Comparison of ENCODE assay signal across 24 cellular contexts in the genomic region with DNA sequence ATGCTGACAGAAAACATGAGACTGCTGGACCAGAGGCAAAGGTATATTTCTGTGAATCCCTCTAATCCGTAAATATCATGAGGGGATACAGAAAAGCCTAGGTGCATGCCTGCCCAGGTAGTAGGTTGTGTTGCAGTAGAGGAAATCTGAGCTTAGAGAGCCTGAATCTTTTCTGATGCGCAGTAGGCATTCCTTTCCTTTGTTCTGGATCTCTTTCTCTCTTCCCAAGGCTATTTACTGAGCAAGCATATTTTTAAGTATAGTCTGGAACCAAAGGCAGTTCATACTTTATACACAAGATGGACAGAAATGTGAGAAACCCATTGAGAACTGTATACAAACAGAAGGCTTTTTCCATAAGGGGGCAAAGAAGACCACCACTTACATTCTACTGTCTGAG.
"Had no signal": no experiment of that assay in that cellular context is flagged by ENCODE, and none has a peak within 500 bp of the region (broad histone marks: within the 10 kb centered on the region; RNA-seq: fewer than 3 reads in every experiment).

No MANE protein-coding gene starts in this region.

- H3K27ac Mint-ChIP-seq: activated CD4-positive, alpha-beta memory T cell treated with anti-CD3 and anti-CD28 coated beads, Interleukin-2, amount 10 ng/mL, durations not matched to agents 7 days and 5 days; activated CD4-positive, alpha-beta T cell treated with anti-CD3 and anti-CD28 coated beads, Interleukin-2, amount 10 ng/mL, durations not matched to agents 24 days and 14 days; activated naive CD4-positive, alpha-beta T cell treated with anti-CD3 and anti-CD28 coated beads, Interleukin-2, amount 10 ng/mL, durations not matched to agents 7 days and 5 days; activated naive CD8-positive, alpha-beta T cell treated with anti-CD3 and anti-CD28 coated beads, Interleukin-2, amount 50 U/mL, for 24 hours; activated T-cell treated with anti-CD3 and anti-CD28 coated beads, Interleukin-2, amount 50 U/mL, for 72 hours; endodermal cell; natural killer cell had no signal

- H3K4me3 Mint-ChIP-seq: activated CD4-positive, alpha-beta memory T cell treated with anti-CD3 and anti-CD28 coated beads, Interleukin-2, amount 10 ng/mL, durations not matched to agents 7 days and 5 days; activated CD4-positive, alpha-beta T cell treated with anti-CD3 and anti-CD28 coated beads, Interleukin-2, amount 10 ng/mL, durations not matched to agents 24 days and 14 days; activated naive CD4-positive, alpha-beta T cell treated with anti-CD3 and anti-CD28 coated beads, Interleukin-2, amount 10 ng/mL, durations not matched to agents 7 days and 5 days; activated naive CD8-positive, alpha-beta T cell treated with anti-CD3 and anti-CD28 coated beads, Interleukin-2, amount 50 U/mL, for 24 hours; activated T-cell treated with anti-CD3 and anti-CD28 coated beads, Interleukin-2, amount 50 U/mL, for 72 hours; endodermal cell; natural killer cell had no signal

- H3K27me3 Mint-ChIP-seq: activated CD4-positive, alpha-beta memory T cell treated with anti-CD3 and anti-CD28 coated beads, Interleukin-2, amount 10 ng/mL, durations not matched to agents 7 days and 5 days; activated CD4-positive, alpha-beta T cell treated with anti-CD3 and anti-CD28 coated beads, Interleukin-2, amount 10 ng/mL, durations not matched to agents 24 days and 14 days; activated naive CD4-positive, alpha-beta T cell treated with anti-CD3 and anti-CD28 coated beads, Interleukin-2, amount 10 ng/mL, durations not matched to agents 7 days and 5 days; activated naive CD8-positive, alpha-beta T cell treated with anti-CD3 and anti-CD28 coated beads, Interleukin-2, amount 50 U/mL, for 24 hours had no signal

- H3K9me3 Mint-ChIP-seq: activated CD4-positive, alpha-beta memory T cell treated with anti-CD3 and anti-CD28 coated beads, Interleukin-2, amount 10 ng/mL, durations not matched to agents 7 days and 5 days; activated CD4-positive, alpha-beta T cell treated with anti-CD3 and anti-CD28 coated beads, Interleukin-2, amount 10 ng/mL, durations not matched to agents 24 days and 14 days; activated naive CD4-positive, alpha-beta T cell treated with anti-CD3 and anti-CD28 coated beads, Interleukin-2, amount 10 ng/mL, durations not matched to agents 7 days and 5 days; activated naive CD8-positive, alpha-beta T cell treated with anti-CD3 and anti-CD28 coated beads, Interleukin-2, amount 50 U/mL, for 24 hours; endodermal cell had no signal

- H2AFZ ChIP-seq: parathyroid adenoma had no signal

- H3K4me1 ChIP-seq: body of pancreas, esophagus squamous epithelium, gastrocnemius medialis, left lung, parathyroid adenoma, upper lobe of left lung had no signal

- H3K36me3 ChIP-seq: cardiac muscle cell, esophagus squamous epithelium, gastrocnemius medialis, left lung, upper lobe of left lung had no signal

- H3K9me3 ChIP-seq: body of pancreas, esophagus squamous epithelium, gastrocnemius medialis, upper lobe of left lung had no signal

- H3K4me3 ChIP-seq: body of pancreas, cardiac muscle cell, esophagus squamous epithelium, gastrocnemius medialis, left lung, upper lobe of left lung had no signal

- H3K27ac ChIP-seq: body of pancreas, cardiac muscle cell, esophagus squamous epithelium, gastrocnemius medialis, left lung, parathyroid adenoma, upper lobe of left lung had no signal

- H3K36me3 Mint-ChIP-seq: activated naive CD4-positive, alpha-beta T cell treated with anti-CD3 and anti-CD28 coated beads, Interleukin-2, amount 10 ng/mL, durations not matched to agents 7 days and 5 days; natural killer cell had no signal

- H3K9ac ChIP-seq: parathyroid adenoma had no signal

- DNase-seq: activated CD4-positive, alpha-beta memory T cell treated with anti-CD3 and anti-CD28 coated beads, Interleukin-2, amount 10 ng/mL, durations not matched to agents 7 days and 5 days; activated CD4-positive, alpha-beta T cell treated with anti-CD3 and anti-CD28 coated beads, Interleukin-2, amount 10 ng/mL, durations not matched to agents 24 days and 14 days; activated effector memory CD4-positive, alpha-beta T cell treated with Interleukin-2 at 50 U/mL for 16 hours; activated naive CD4-positive, alpha-beta T cell treated with anti-CD3 and anti-CD28 coated beads, Interleukin-2, amount 10 ng/mL, durations not matched to agents 7 days and 5 days; activated naive CD8-positive, alpha-beta T cell treated with anti-CD3 and anti-CD28 coated beads, Interleukin-2, amount 50 U/mL, for 24 hours; activated T-cell treated with anti-CD3 and anti-CD28 coated beads, Interleukin-2, amount 50 U/mL, for 72 hours; body of pancreas; cortex of kidney; endodermal cell; esophagus squamous epithelium; gastrocnemius medialis; hippocampal formation; kidney glomerular epithelial cell; left lung; midbrain; natural killer cell; nucleus accumbens; right cardiac atrium; stimulated activated CD4-positive, alpha-beta T cell treated with anti-CD3 and anti-CD28 coated beads, Interleukin-4, amount 100 ng/mL, for 4 hours; stimulated activated naive CD8-positive, alpha-beta T cell treated with anti-CD3 and anti-CD28 coated beads, Interleukin-15, Interleukin-2, amounts not matched to agents 100 U/mL and 50 U/mL, for 24 hours; upper lobe of left lung had no signal

- ATAC-seq: activated CD4-positive, CD25-positive, alpha-beta regulatory T cell treated with anti-CD3 and anti-CD28 coated beads, Interleukin-2, amount 50 U/mL, for 24 hours; activated naive CD8-positive, alpha-beta T cell treated with anti-CD3 and anti-CD28 coated beads, Interleukin-2, amount 50 U/mL, for 24 hours; activated T-cell treated with anti-CD3 and anti-CD28 coated beads, Interleukin-2, amount 50 U/mL, for 72 hours; body of pancreas; gastrocnemius medialis; left lung; natural killer cell; right cardiac atrium; stimulated activated naive CD8-positive, alpha-beta T cell treated with anti-CD3 and anti-CD28 coated beads, Interleukin-15, Interleukin-2, amounts not matched to agents 100 U/mL and 50 U/mL, for 24 hours had no signal

- H3K4me1 Mint-ChIP-seq: activated CD4-positive, alpha-beta memory T cell treated with anti-CD3 and anti-CD28 coated beads, Interleukin-2, amount 10 ng/mL, durations not matched to agents 7 days and 5 days; activated CD4-positive, alpha-beta T cell treated with anti-CD3 and anti-CD28 coated beads, Interleukin-2, amount 10 ng/mL, durations not matched to agents 24 days and 14 days; activated naive CD4-positive, alpha-beta T cell treated with anti-CD3 and anti-CD28 coated beads, Interleukin-2, amount 10 ng/mL, durations not matched to agents 7 days and 5 days; activated naive CD8-positive, alpha-beta T cell treated with anti-CD3 and anti-CD28 coated beads, Interleukin-2, amount 50 U/mL, for 24 hours; natural killer cell had no signal

- H3K79me2 ChIP-seq: parathyroid adenoma had no signal

- H3K27me3 ChIP-seq: body of pancreas, cardiac muscle cell, esophagus squamous epithelium, gastrocnemius medialis, left lung, upper lobe of left lung had no signal
